Comparison of ENCODE assay signal across 32 cellular contexts in the genomic region with DNA sequence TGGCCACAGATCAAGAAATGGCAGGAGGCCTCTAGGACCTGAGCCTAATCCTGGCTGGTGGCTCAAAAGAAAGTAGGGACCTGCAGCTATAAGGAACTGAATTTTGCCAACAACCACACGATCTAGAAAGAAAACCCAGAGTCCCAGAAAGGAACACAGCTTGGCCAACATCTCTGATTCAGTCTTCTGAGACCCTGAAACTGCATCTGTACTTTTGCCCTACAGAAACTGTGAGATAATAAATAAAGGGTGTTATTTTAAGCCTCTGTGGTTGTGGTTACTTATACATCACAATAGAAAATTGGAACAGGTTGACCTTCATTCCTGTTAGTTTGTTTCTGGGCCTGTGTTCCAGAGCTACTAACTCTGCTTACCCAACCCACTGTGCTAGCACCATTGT.
"Had no signal": no experiment of that assay in that cellular context is flagged by ENCODE, and none has a peak within 500 bp of the region (broad histone marks: within the 10 kb centered on the region; RNA-seq: fewer than 3 reads in every experiment).

No MANE protein-coding gene starts in this region.

- ATAC-seq: activated CD4-positive, CD25-positive, alpha-beta regulatory T cell treated with anti-CD3 and anti-CD28 coated beads, Interleukin-2, amount 50 U/mL, for 24 hours; activated CD8-positive, alpha-beta T cell treated with anti-CD3 and anti-CD28 coated beads for 36 hours; activated T-cell treated with anti-CD3 and anti-CD28 coated beads, Interleukin-2, amount 50 U/mL, for 4 hours; activated T-helper 17 cell treated with anti-CD3 and anti-CD28 coated beads, Interleukin-2, amount 50 U/mL, for 72 hours; esophagus mucosa had no signal

- H3K36me3 Mint-ChIP-seq: activated naive CD8-positive, alpha-beta T cell had no signal

- H3K36me3 ChIP-seq: brain microvascular endothelial cell, WERI-Rb-1 had no signal

- H3K27me3 ChIP-seq: brain microvascular endothelial cell, dorsolateral prefrontal cortex had no signal

- H3K9me3 Mint-ChIP-seq: activated CD8-positive, alpha-beta T cell treated with anti-CD3 and anti-CD28 coated beads for 36 hours; activated T-cell treated with anti-CD3 and anti-CD28 coated beads, Interleukin-2, amount 50 U/mL, for 4 hours; activated T-helper 17 cell treated with anti-CD3 and anti-CD28 coated beads, Interleukin-2, amount 50 U/mL, for 72 hours; endodermal cell had no signal

- H3K27me3 Mint-ChIP-seq: activated B cell treated with CpG ODN at 0.5 μM for 24 hours; activated CD8-positive, alpha-beta T cell treated with anti-CD3 and anti-CD28 coated beads for 36 hours; activated naive CD8-positive, alpha-beta T cell; activated T-helper 17 cell treated with anti-CD3 and anti-CD28 coated beads, Interleukin-2, amount 50 U/mL, for 72 hours; central memory CD8-positive, alpha-beta T cell; dendritic cell treated with granulocyte-macrophage colony-stimulating factor and Interleukin-4, amounts not matched to agents 40 ng/mL and 50 ng/mL, for 4 days had no signal

- H3K27ac Mint-ChIP-seq: activated B cell treated with CpG ODN at 0.5 μM for 24 hours; activated CD8-positive, alpha-beta T cell treated with anti-CD3 and anti-CD28 coated beads for 36 hours; activated naive CD8-positive, alpha-beta T cell; activated T-helper 17 cell treated with anti-CD3 and anti-CD28 coated beads, Interleukin-2, amount 50 U/mL, for 72 hours; dendritic cell treated with granulocyte-macrophage colony-stimulating factor and Interleukin-4, amounts not matched to agents 40 ng/mL and 50 ng/mL, for 4 days; endodermal cell had no signal

- H3K4me3 ChIP-seq: coronary artery, dorsolateral prefrontal cortex had no signal

- H3K4me3 Mint-ChIP-seq: activated B cell treated with CpG ODN at 0.5 μM for 24 hours; activated CD8-positive, alpha-beta T cell treated with anti-CD3 and anti-CD28 coated beads for 36 hours; activated naive CD8-positive, alpha-beta T cell; activated T-cell treated with anti-CD3 and anti-CD28 coated beads, Interleukin-2, amount 50 U/mL, for 4 hours; activated T-helper 17 cell treated with anti-CD3 and anti-CD28 coated beads, Interleukin-2, amount 50 U/mL, for 72 hours; central memory CD8-positive, alpha-beta T cell; dendritic cell treated with granulocyte-macrophage colony-stimulating factor and Interleukin-4, amounts not matched to agents 40 ng/mL and 50 ng/mL, for 4 days; endodermal cell had no signal

- H3K27ac ChIP-seq: brain microvascular endothelial cell, coronary artery, dorsolateral prefrontal cortex, WERI-Rb-1 had no signal

- H3K4me1 Mint-ChIP-seq: activated B cell treated with CpG ODN at 0.5 μM for 24 hours; activated T-helper 17 cell treated with anti-CD3 and anti-CD28 coated beads, Interleukin-2, amount 50 U/mL, for 72 hours; central memory CD8-positive, alpha-beta T cell had no signal

- DNase-seq: activated B cell treated with CpG ODN at 0.5 μM for 24 hours; activated CD4-positive, alpha-beta T cell treated with anti-CD3 and anti-CD28 coated beads for 48 hours; activated CD4-positive, alpha-beta T cell treated with anti-CD3 and anti-CD28 coated beads, Interleukin-2, amount 50 U/mL, for 1 hour; activated CD4-positive, alpha-beta T cell treated with anti-CD3 and anti-CD28 coated beads, Interleukin-2, amount 50 U/mL, for 48 hours; activated CD8-positive, alpha-beta memory T cell treated with anti-CD3 and anti-CD28 coated beads for 24 hours; activated CD8-positive, alpha-beta T cell treated with anti-CD3 and anti-CD28 coated beads for 36 hours; activated effector memory CD4-positive, alpha-beta T cell treated with Interleukin-2 at 50 U/mL for 16 hours; activated gamma-delta T cell treated with Interleukin-2 at 50 U/mL for 16 hours; activated naive CD4-positive, alpha-beta T cell treated with anti-CD3 and anti-CD28 coated beads, Interleukin-2, amount 50 U/mL, for 16 hours; activated naive CD4-positive, alpha-beta T cell treated with Interleukin-2 at 50 U/mL for 16 hours; activated T-cell treated with anti-CD3 and anti-CD28 coated beads, Interleukin-2, amount 50 U/mL, for 4 hours; amniotic stem cell; anterior cingulate cortex; brain microvascular endothelial cell; dorsolateral prefrontal cortex; effector memory CD4-positive, alpha-beta T cell; endodermal cell; foreskin fibroblast; head of caudate nucleus; hippocampal formation; T1000; WERI-Rb-1 had no signal

- FAIRE-seq: astrocyte, bronchial epithelial cell, frontal cortex had no signal
